1 cellular context compared by ENCODE assay signal in genomic region chr1:204171751-204172178, GRCh38.
TF ChIP-seq lines count a peak whose summit lies in the region.

No MANE protein-coding gene starts in this region.

TF ChIP-seq in K562, 482 proteins besides CTCF, POLR2A, EP300 and RAD21 (continued from another document and continues in another):
- TF ChIP-seq ZNF407 (IDR thresholded peaks at IDR 0.05; ENCODE audit: low read depth), result no peak
- no peak for TF ChIP-seq NCOA2 (IDR thresholded peaks at IDR 0.05; ENCODE audit: partially characterized antibody in 2 of 2)
- no peak for TF ChIP-seq ZBTB7A (IDR thresholded peaks at IDR 0.05; ENCODE audit: borderline replicate concordance, control insufficient read depth, low read depth, low read length)
- TF ChIP-seq CREB5 (CRISPR knock-in tag; IDR thresholded peaks at IDR 0.05), result peak; percentile 79; the same call in 1 of the 2 replicates
- TF ChIP-seq DMBX1 (CRISPR knock-in tag; IDR thresholded peaks at IDR 0.05; ENCODE audit: borderline replicate concordance), result peak; percentile 91; the same call in 1 of the 2 replicates
- TF ChIP-seq FOXA3 (CRISPR knock-in tag; conservative IDR thresholded peaks at IDR 0.05 in 1 of 2, IDR thresholded peaks at IDR 0.05 in 1 of 2), result peak; percentile 46 to 65; a peak in 3 of 4 replicates
- TF ChIP-seq TCF7 (IDR thresholded peaks at IDR 0.05; ENCODE audit: borderline replicate concordance), result no peak
- peak; percentile 83 for TF ChIP-seq HIVEP1 (CRISPR knock-in tag; IDR thresholded peaks at IDR 0.05)
- peak; percentile 89 for TF ChIP-seq GTF2A2 (tag; IDR thresholded peaks at IDR 0.05)
- TF ChIP-seq RBM34 (IDR thresholded peaks at IDR 0.05; ENCODE audit: borderline replicate concordance, insufficient read depth, low read length), result no peak
- TF ChIP-seq TEAD1 (CRISPR knock-in tag; IDR thresholded peaks at IDR 0.05), result peak in 1 of 2 experiments; percentile 97; a peak in 2 of 4 replicates
- peak; percentile 82 for TF ChIP-seq ZBTB12 (CRISPR knock-in tag; IDR thresholded peaks at IDR 0.05)
- TF ChIP-seq ZNF584 (CRISPR knock-in tag; IDR thresholded peaks at IDR 0.05; ENCODE audit: low read depth), result peak; percentile 93; the same call in 1 of the 2 replicates
- TF ChIP-seq ZNF23 (CRISPR knock-in tag; IDR thresholded peaks at IDR 0.05), result peak; percentile 87
- TF ChIP-seq ZNF280A (IDR thresholded peaks at IDR 0.05; ENCODE audit: low read depth, partially characterized antibody), result no peak
- no peak for TF ChIP-seq SRF (CRISPR knock-in tag; IDR thresholded peaks at IDR 0.05)
- TF ChIP-seq ZNF445 (CRISPR knock-in tag; IDR thresholded peaks at IDR 0.05; ENCODE audit: low read depth), result peak; percentile 96
- TF ChIP-seq CREB3 (tag; conservative IDR thresholded peaks at IDR 0.05; ENCODE audit: low read depth), result peak; percentile 87
- TF ChIP-seq ILK (tag; IDR thresholded peaks at IDR 0.05; ENCODE audit: borderline replicate concordance, low read depth), result peak; percentile 67
- TF ChIP-seq CEBPB (tag; IDR thresholded peaks at IDR 0.05), result no peak
- TF ChIP-seq ZSCAN32 (CRISPR knock-in tag; IDR thresholded peaks at IDR 0.05), result peak; percentile 82
- TF ChIP-seq ELF2 (CRISPR knock-in tag; IDR thresholded peaks at IDR 0.05), result 0 out of 2 replicates have a peak, but pooled peaks have one; percentile 21
- TF ChIP-seq ZNF324 (CRISPR knock-in tag; IDR thresholded peaks at IDR 0.05), result peak; percentile 60; the same call in 1 of the 2 replicates
- TF ChIP-seq GMEB1 (CRISPR knock-in tag; IDR thresholded peaks at IDR 0.05), result peak; percentile 55
- TF ChIP-seq ZNF586 (CRISPR knock-in tag; conservative IDR thresholded peaks at IDR 0.05), result peak; percentile 93
- TF ChIP-seq PHF21A (IDR thresholded peaks at IDR 0.05; ENCODE audit: borderline replicate concordance, low read depth), result no peak
- TF ChIP-seq PHF8 (IDR thresholded peaks at IDR 0.05; ENCODE audit: borderline replicate concordance, low read length), result no peak
- no peak for TF ChIP-seq STAT5A (IDR thresholded peaks at IDR 0.05; ENCODE audit: borderline replicate concordance, low read length)
- TF ChIP-seq ZNF395 (CRISPR knock-in tag; IDR thresholded peaks at IDR 0.05), result peak; percentile 99
- peak; percentile 93 for TF ChIP-seq E2F3 (CRISPR knock-in tag; IDR thresholded peaks at IDR 0.05)
- TF ChIP-seq ZBTB49 (CRISPR knock-in tag; IDR thresholded peaks at IDR 0.05; ENCODE audit: borderline replicate concordance), result no peak
- TF ChIP-seq SREBF1 (IDR thresholded peaks at IDR 0.05; ENCODE audit: borderline replicate concordance, low read depth, low read length), result no peak
- TF ChIP-seq ZNF41 (CRISPR knock-in tag; conservative IDR thresholded peaks at IDR 0.05), result peak; percentile 88
- no peak for TF ChIP-seq TBL1XR1 (IDR thresholded peaks at IDR 0.05; ENCODE audit: low read length in 2 of 2)
- peak; percentile 58; the same call in 1 of the 2 replicates for TF ChIP-seq IFI16 (CRISPR knock-in tag; IDR thresholded peaks at IDR 0.05)
- TF ChIP-seq THRA (IDR thresholded peaks at IDR 0.05), result no peak
- no peak for TF ChIP-seq FOSL1 (tag; conservative IDR thresholded peaks at IDR 0.05)
- TF ChIP-seq JUND (IDR thresholded peaks at IDR 0.05; ENCODE audit: borderline replicate concordance, low read depth, low read length), result no peak
- TF ChIP-seq JUND (tag; IDR thresholded peaks at IDR 0.05; ENCODE audit: borderline replicate concordance, low read depth, low read length), result no peak
